In genomic region chr9:133932176-133932575, GRCh38 we compare ENCODE assay signal across 25 cellular contexts. TPM values are rescaled to one million over a fixed set of nuclear protein-coding genes. Genes with fewer than 3 reads are reported as not detected.
DNase-seq lines count a peak whose midpoint lies in the region; ATAC-seq, FAIRE-seq and TF ChIP-seq lines count a peak whose summit lies in the region.
"Had no signal": no experiment of that assay in that cellular context is flagged by ENCODE, and none has a peak within 500 bp of the region (broad histone marks: within the 10 kb centered on the region; RNA-seq: fewer than 3 reads in every experiment).

No MANE protein-coding gene starts in this region.

- peaks cover 29% of the 10 kb centered on the region for H3K4me1 Mint-ChIP-seq in astrocyte (ENCODE audit: low read depth, unreplicated experiment)
- peaks cover 66% of the 10 kb centered on the region for H3K4me1 Mint-ChIP-seq in stimulated activated memory B cell treated with anti-CD40 and anti-IgM and Interleukin-4, amounts not matched to agents 10 μg/mL and 1 μg/mL and 100 μg/mL, for 72 hours
- H3K4me1 Mint-ChIP-seq: activated CD4-positive, alpha-beta T cell treated with anti-CD3 and anti-CD28 coated beads, Interleukin-2, amount 10 ng/mL, durations not matched to agents 7 days and 5 days; activated CD8-positive, alpha-beta memory T cell treated with anti-CD3 and anti-CD28 coated beads, Interleukin-2, amount 10 ng/mL, durations not matched to agents 7 days and 5 days had no signal

- H3K27ac Mint-ChIP-seq in astrocyte (ENCODE audit: unreplicated experiment) = no peak overlapping the region
- peak overlapping the region; percentile 56 for H3K27ac Mint-ChIP-seq in stimulated activated memory B cell treated with anti-CD40 and anti-IgM and Interleukin-4, amounts not matched to agents 10 μg/mL and 1 μg/mL and 100 μg/mL, for 72 hours
- H3K27ac Mint-ChIP-seq: activated CD4-positive, alpha-beta T cell treated with anti-CD3 and anti-CD28 coated beads, Interleukin-2, amount 10 ng/mL, durations not matched to agents 7 days and 5 days; activated CD8-positive, alpha-beta memory T cell treated with anti-CD3 and anti-CD28 coated beads, Interleukin-2, amount 10 ng/mL, durations not matched to agents 7 days and 5 days; activated naive CD8-positive, alpha-beta T cell; activated T-helper 17 cell treated with anti-CD3 and anti-CD28 coated beads, Interleukin-2, amount 50 U/mL, for 72 hours; CD8-positive, alpha-beta T cell; memory B cell; stimulated activated effector memory CD8-positive, alpha-beta T cell treated with anti-CD3 and anti-CD28 coated beads, Interleukin-12 subunit alpha, Interleukin-12 subunit beta, amount 100 ng/mL, for 72 hours; T-helper 17 cell had no signal

- H3K36me3 Mint-ChIP-seq in astrocyte (ENCODE audit: low read depth, unreplicated experiment) = peaks cover 11% of the 10 kb centered on the region
- peaks cover 45% of the 10 kb centered on the region for H3K36me3 Mint-ChIP-seq in stimulated activated memory B cell treated with anti-CD40 and anti-IgM and Interleukin-4, amounts not matched to agents 10 μg/mL and 1 μg/mL and 100 μg/mL, for 72 hours
- H3K36me3 Mint-ChIP-seq: activated CD8-positive, alpha-beta memory T cell treated with anti-CD3 and anti-CD28 coated beads, Interleukin-2, amount 10 ng/mL, durations not matched to agents 7 days and 5 days; CD8-positive, alpha-beta T cell; stimulated activated effector memory CD8-positive, alpha-beta T cell treated with anti-CD3 and anti-CD28 coated beads, Interleukin-12 subunit alpha, Interleukin-12 subunit beta, amount 100 ng/mL, for 72 hours had no signal

- no peak overlapping the region for H3K4me3 Mint-ChIP-seq in astrocyte (ENCODE audit: unreplicated experiment)
- H3K4me3 Mint-ChIP-seq in stimulated activated memory B cell treated with anti-CD40 and anti-IgM and Interleukin-4, amounts not matched to agents 10 μg/mL and 1 μg/mL and 100 μg/mL, for 72 hours = no peak overlapping the region
- H3K4me3 Mint-ChIP-seq: activated CD4-positive, alpha-beta T cell treated with anti-CD3 and anti-CD28 coated beads, Interleukin-2, amount 10 ng/mL, durations not matched to agents 7 days and 5 days; activated CD8-positive, alpha-beta memory T cell treated with anti-CD3 and anti-CD28 coated beads, Interleukin-2, amount 10 ng/mL, durations not matched to agents 7 days and 5 days; activated naive CD8-positive, alpha-beta T cell; activated T-helper 17 cell treated with anti-CD3 and anti-CD28 coated beads, Interleukin-2, amount 50 U/mL, for 72 hours; CD8-positive, alpha-beta T cell; memory B cell; stimulated activated effector memory CD8-positive, alpha-beta T cell treated with anti-CD3 and anti-CD28 coated beads, Interleukin-12 subunit alpha, Interleukin-12 subunit beta, amount 100 ng/mL, for 72 hours; T-helper 17 cell had no signal

- no peak overlapping the region for H3K27ac ChIP-seq in astrocyte (ENCODE audit: low read depth, low read length)
- H3K27ac ChIP-seq in lower lobe of right lung = no peak overlapping the region
- no peak overlapping the region for H3K27ac ChIP-seq in sigmoid colon
- H3K27ac ChIP-seq: ovary, Peyer's patch, suprapubic skin had no signal

- no peak for ATAC-seq in lower lobe of right lung
- no peak for ATAC-seq in stimulated activated memory B cell treated with anti-CD40 and anti-IgM and Interleukin-4, amounts not matched to agents 10 μg/mL and 1 μg/mL and 100 μg/mL, for 72 hours
- ATAC-seq: activated CD8-positive, alpha-beta memory T cell treated with anti-CD3 and anti-CD28 coated beads, Interleukin-2, amount 10 ng/mL, durations not matched to agents 7 days and 5 days; activated T-helper 17 cell treated with anti-CD3 and anti-CD28 coated beads, Interleukin-2, amount 50 U/mL, for 72 hours; CD8-positive, alpha-beta T cell; stimulated activated effector memory CD8-positive, alpha-beta T cell treated with anti-CD3 and anti-CD28 coated beads, Interleukin-12 subunit alpha, Interleukin-12 subunit beta, amount 100 ng/mL, for 72 hours; T-helper 17 cell had no signal

- intact Hi-C loops in lower lobe of right lung (cut with DNase I) = no loop called here
- intact Hi-C loops in sigmoid colon (cut with DNase I) = no loop called here

- H3K4me1 ChIP-seq in astrocyte (ENCODE audit: insufficient read depth, low read length) (peaks cover 40% of the 10 kb centered on the region), lower lobe of right lung (peaks cover 28% of the 10 kb centered on the region), sigmoid colon (peaks cover 0 to 9% (median 7%) of the 10 kb centered on the region in 4 donors)

- H4K20me1 ChIP-seq in astrocyte (ENCODE audit: insufficient read depth, low read length) = peaks cover 89% of the 10 kb centered on the region

- H3K79me2 ChIP-seq in astrocyte (ENCODE audit: insufficient read depth, low read length) = peaks cover 68% of the 10 kb centered on the region

- WGBS in sigmoid colon, 2 donors = 71 to 89% methylated on average over 15 of the region's 15 CpGs

- H3K4me2 ChIP-seq in astrocyte (ENCODE audit: low read length) = peak overlapping the region; percentile 16

- no peaks in the 10 kb centered on the region for H3K9me3 ChIP-seq in astrocyte (ENCODE audit: insufficient read depth, low read depth, low read length)
- no peaks in the 10 kb centered on the region for H3K9me3 ChIP-seq in lower lobe of right lung
- no peaks in the 10 kb centered on the region for H3K9me3 ChIP-seq in sigmoid colon
- H3K9me3 ChIP-seq: ovary, Peyer's patch, suprapubic skin had no signal

- H2AFZ ChIP-seq in astrocyte (ENCODE audit: low read depth, low read length) = no peak overlapping the region

- FAIRE-seq in astrocyte (lab: Jason Lieb, UNC) = no peak
- FAIRE-seq: G401.6, GM18507 had no signal

- no peaks in the 10 kb centered on the region for H3K27me3 Mint-ChIP-seq in astrocyte (ENCODE audit: low read depth, unreplicated experiment)
- no peaks in the 10 kb centered on the region for H3K27me3 Mint-ChIP-seq in stimulated activated memory B cell treated with anti-CD40 and anti-IgM and Interleukin-4, amounts not matched to agents 10 μg/mL and 1 μg/mL and 100 μg/mL, for 72 hours
- H3K27me3 Mint-ChIP-seq: activated CD4-positive, alpha-beta T cell treated with anti-CD3 and anti-CD28 coated beads, Interleukin-2, amount 10 ng/mL, durations not matched to agents 7 days and 5 days; activated CD8-positive, alpha-beta memory T cell treated with anti-CD3 and anti-CD28 coated beads, Interleukin-2, amount 10 ng/mL, durations not matched to agents 7 days and 5 days; activated naive CD8-positive, alpha-beta T cell; activated T-helper 17 cell treated with anti-CD3 and anti-CD28 coated beads, Interleukin-2, amount 50 U/mL, for 72 hours; memory B cell; naive B cell; T-helper 17 cell had no signal

- H3K36me3 ChIP-seq in astrocyte (ENCODE audit: insufficient read depth, low read length) (peaks cover 3% of the 10 kb centered on the region), lower lobe of right lung (peaks cover 3% of the 10 kb centered on the region), sigmoid colon (no peaks in the 10 kb centered on the region)
- H3K36me3 ChIP-seq: ovary, Peyer's patch, suprapubic skin had no signal

- H3K4me3 ChIP-seq in astrocyte (ENCODE audit: insufficient read depth, low read depth, low read length) (no peak overlapping the region), fibroblast of the aortic adventitia (ENCODE audit: low read depth, low read length) (no peak overlapping the region), lower lobe of right lung (peak overlapping the region; percentile 2), sigmoid colon (no peak overlapping the region)
- H3K4me3 ChIP-seq: coronary artery, ovary, Peyer's patch, suprapubic skin had no signal

- peak; percentile 38 for DNase-seq in astrocyte (ENCODE audit: low read depth)
- DNase-seq in fibroblast of the aortic adventitia (ENCODE audit: low read depth) = peak; percentile 51
- no peak for DNase-seq in lower lobe of right lung
- DNase-seq in sigmoid colon = no peak
- DNase-seq in 8988T = no peak
- DNase-seq in Kasumi-1 (lab: John Stamatoyannopoulos, UW) = no peak
- DNase-seq: activated CD4-positive, alpha-beta T cell treated with anti-CD3 and anti-CD28 coated beads, Interleukin-2, amount 10 ng/mL, durations not matched to agents 7 days and 5 days; activated CD8-positive, alpha-beta memory T cell treated with anti-CD3 and anti-CD28 coated beads, Interleukin-2, amount 10 ng/mL, durations not matched to agents 7 days and 5 days; MM.1S; naive B cell; NCI-H1417 treated with DMSO at 0.1 percent for 48 hours; Peyer's patch; stimulated activated CD4-positive, alpha-beta T cell treated with anti-CD3 and anti-CD28 coated beads, Interleukin-2, amount 100 ng/mL, for 24 hours; T-helper 17 cell had no signal

- H3K27me3 ChIP-seq in astrocyte (ENCODE audit: insufficient read depth, low read length) (no peaks in the 10 kb centered on the region), lower lobe of right lung (ENCODE audit: low read depth) (no peaks in the 10 kb centered on the region), sigmoid colon (peaks cover 0 to 2% (median 0%) of the 10 kb centered on the region in 3 donors)
- H3K27me3 ChIP-seq: ovary, Peyer's patch, suprapubic skin had no signal

- H3K9me3 Mint-ChIP-seq in astrocyte (ENCODE audit: unreplicated experiment) = no peaks in the 10 kb centered on the region
- peaks cover 10% of the 10 kb centered on the region for H3K9me3 Mint-ChIP-seq in stimulated activated memory B cell treated with anti-CD40 and anti-IgM and Interleukin-4, amounts not matched to agents 10 μg/mL and 1 μg/mL and 100 μg/mL, for 72 hours
- H3K9me3 Mint-ChIP-seq: activated T-helper 17 cell treated with anti-CD3 and anti-CD28 coated beads, Interleukin-2, amount 50 U/mL, for 72 hours; CD8-positive, alpha-beta T cell had no signal

- no peak for TF ChIP-seq POLR2A in sigmoid colon (IDR thresholded peaks at IDR 0.05)

- H3K9ac ChIP-seq in astrocyte (ENCODE audit: low read length) = no peak overlapping the region

- no peak for TF ChIP-seq CTCF in astrocyte (IDR thresholded peaks at IDR 0.05; ENCODE audit: insufficient read depth, low read depth, low read length)
- no peak for TF ChIP-seq CTCF in fibroblast of the aortic adventitia (IDR thresholded peaks at IDR 0.05; ENCODE audit: insufficient read depth, low read length)
- TF ChIP-seq CTCF in lower lobe of right lung (IDR thresholded peaks at IDR 0.05) = no peak
- no peak for TF ChIP-seq CTCF in sigmoid colon (IDR thresholded peaks at IDR 0.05)

- no peak for TF ChIP-seq EP300 in sigmoid colon (IDR thresholded peaks at IDR 0.05)

RNA-seq across cellular contexts. Expression of gene VAV2, which starts 59.9 kb away (rescaled TPM):
- 36.5 and 41.6 TPM in 2 replicates for total RNA-seq in astrocyte
- 3.5 and 10.9 TPM in 2 replicates for total RNA-seq in fibroblast of the aortic adventitia (ENCODE audit: low replicate concordance)
- total RNA-seq in lower lobe of right lung = 26.9 TPM
- 1 to 10 TPM; 3.8 to 7.2 (median 6.6) TPM for total RNA-seq in sigmoid colon
- 10 to 100 TPM; 14.4 to 23.3 (median 18.5) TPM for polyA plus RNA-seq in sigmoid colon

Comparison
In these comparisons a context has a peak if more than half of its experiments do, and no peak if none do; other contexts are left out.
1. DNase-seq: peak in astrocyte (single experiment) and fibroblast of the aortic adventitia (single experiment); none in lower lobe of right lung (single experiment), sigmoid colon (single experiment), 8988T (single experiment) and Kasumi-1 (0 of 2).